In the genomic region with DNA sequence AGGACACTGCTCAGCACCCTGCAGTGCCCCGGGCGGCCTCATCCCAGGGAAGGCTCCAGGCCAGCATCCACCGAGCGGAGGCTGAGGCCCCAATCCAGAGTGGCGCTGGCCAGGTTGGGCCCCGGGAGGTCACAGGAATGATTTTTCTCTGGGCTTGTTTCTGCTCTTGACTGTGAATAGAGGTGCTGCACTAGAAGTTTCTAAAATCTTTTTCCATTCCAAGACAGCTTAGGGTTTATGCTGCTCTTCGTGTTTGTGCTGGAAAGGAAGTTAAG, we compare ENCODE assay signal across 17 cellular contexts.
"Had no signal": no experiment of that assay in that cellular context is flagged by ENCODE, and none has a peak within 500 bp of the region (broad histone marks: within the 10 kb centered on the region; RNA-seq: fewer than 3 reads in every experiment).

No MANE protein-coding gene starts in this region.

- H3K27me3 ChIP-seq: foreskin keratinocyte, pancreas, tibial nerve had no signal

- H3K9me3 Mint-ChIP-seq: activated CD4-positive, alpha-beta memory T cell treated with anti-CD3 and anti-CD28 coated beads for 36 hours; activated T-cell treated with anti-CD3 and anti-CD28 coated beads, Interleukin-2, amount 50 U/mL, for 24 hours; immature natural killer cell; mesothelial cell of epicardium; T-helper 1 cell treated with Interleukin-12 subunit alpha and Interleukin-12 subunit beta and Interleukin-4 antibody, amounts not matched to agents 30 μg/mL and 1 μg/mL, for 36 hours had no signal

- H3K27ac Mint-ChIP-seq: activated CD4-positive, alpha-beta memory T cell treated with anti-CD3 and anti-CD28 coated beads for 36 hours; activated CD4-positive, alpha-beta T cell treated with anti-CD3 and anti-CD28 coated beads for 36 hours; activated CD8-positive, alpha-beta memory T cell treated with anti-CD3 and anti-CD28 coated beads, Interleukin-2, amount 10 ng/mL, durations not matched to agents 7 days and 5 days; activated T-cell treated with anti-CD3 and anti-CD28 coated beads, Interleukin-2, amount 50 U/mL, for 24 hours; immature natural killer cell; mesothelial cell of epicardium; T-helper 1 cell treated with Interleukin-12 subunit alpha and Interleukin-12 subunit beta and Interleukin-4 antibody, amounts not matched to agents 30 μg/mL and 1 μg/mL, for 36 hours had no signal

- H3K9me3 ChIP-seq: pancreas, tibial nerve had no signal

- H3K36me3 Mint-ChIP-seq: activated CD4-positive, alpha-beta memory T cell treated with anti-CD3 and anti-CD28 coated beads for 36 hours; activated CD8-positive, alpha-beta memory T cell treated with anti-CD3 and anti-CD28 coated beads, Interleukin-2, amount 10 ng/mL, durations not matched to agents 7 days and 5 days; immature natural killer cell had no signal

- H3K4me3 Mint-ChIP-seq: activated CD4-positive, alpha-beta memory T cell treated with anti-CD3 and anti-CD28 coated beads for 36 hours; activated CD4-positive, alpha-beta T cell treated with anti-CD3 and anti-CD28 coated beads for 36 hours; activated CD8-positive, alpha-beta memory T cell treated with anti-CD3 and anti-CD28 coated beads, Interleukin-2, amount 10 ng/mL, durations not matched to agents 7 days and 5 days; activated T-cell treated with anti-CD3 and anti-CD28 coated beads, Interleukin-2, amount 50 U/mL, for 24 hours; immature natural killer cell; mesothelial cell of epicardium; T-helper 1 cell treated with Interleukin-12 subunit alpha and Interleukin-12 subunit beta and Interleukin-4 antibody, amounts not matched to agents 30 μg/mL and 1 μg/mL, for 36 hours had no signal

- H3K4me3 ChIP-seq: lung, pancreas, tibial nerve had no signal

- H3K36me3 ChIP-seq: pancreas had no signal

- DNase-seq: activated CD4-positive, alpha-beta memory T cell treated with anti-CD3 and anti-CD28 coated beads for 36 hours; activated CD4-positive, alpha-beta T cell treated with anti-CD3 and anti-CD28 coated beads for 36 hours; activated CD8-positive, alpha-beta memory T cell treated with anti-CD3 and anti-CD28 coated beads, Interleukin-2, amount 10 ng/mL, durations not matched to agents 7 days and 5 days; activated naive CD4-positive, alpha-beta T cell treated with anti-CD3 and anti-CD28 coated beads, Interleukin-2, amount 50 U/mL, for 16 hours; activated T-cell treated with anti-CD3 and anti-CD28 coated beads, Interleukin-2, amount 50 U/mL, for 24 hours; cortex of kidney; effector CD8-positive, alpha-beta T cell; foreskin keratinocyte; head of caudate nucleus; immature natural killer cell; stimulated activated CD4-positive, alpha-beta T cell treated with anti-CD3 and anti-CD28 coated beads, Interleukin-2, amount 100 ng/mL, for 48 hours; stimulated activated naive CD4-positive, alpha-beta T cell had no signal

- H3K4me1 ChIP-seq: foreskin keratinocyte had no signal

- H3K27ac ChIP-seq: foreskin keratinocyte, pancreas had no signal

- H3K27me3 Mint-ChIP-seq: activated CD4-positive, alpha-beta memory T cell treated with anti-CD3 and anti-CD28 coated beads for 36 hours; activated CD4-positive, alpha-beta T cell treated with anti-CD3 and anti-CD28 coated beads for 36 hours; activated CD8-positive, alpha-beta memory T cell treated with anti-CD3 and anti-CD28 coated beads, Interleukin-2, amount 10 ng/mL, durations not matched to agents 7 days and 5 days; activated T-cell treated with anti-CD3 and anti-CD28 coated beads, Interleukin-2, amount 50 U/mL, for 24 hours had no signal
